Comparison of ENCODE assay signal across 24 cellular contexts in the genomic region with DNA sequence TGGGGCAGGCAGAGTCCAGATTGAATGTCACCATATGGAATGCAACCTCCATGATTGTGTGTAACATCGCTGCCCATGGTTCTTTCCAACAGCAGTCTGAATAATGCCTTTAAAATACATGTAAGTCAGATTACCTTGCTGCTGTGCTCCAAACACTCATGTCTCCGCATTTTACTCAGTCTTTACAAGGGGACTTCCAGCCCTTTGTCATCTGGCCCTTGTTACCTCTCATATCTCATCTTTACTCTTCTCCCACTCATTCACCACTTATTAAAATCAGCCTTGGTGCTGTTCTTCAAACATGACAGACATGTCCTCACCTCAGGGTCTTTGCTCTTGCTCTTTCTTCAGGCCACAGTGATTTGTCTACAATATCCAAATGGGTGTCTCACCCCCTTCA.
DNase-seq lines count a peak whose midpoint lies in the region; ATAC-seq and TF ChIP-seq lines count a peak whose summit lies in the region.
"Had no signal": no experiment of that assay in that cellular context is flagged by ENCODE, and none has a peak within 500 bp of the region (broad histone marks: within the 10 kb centered on the region; RNA-seq: fewer than 3 reads in every experiment).

No MANE protein-coding gene starts in this region.

- ATAC-seq in GM19023 (IDR thresholded peaks at IDR 0.05; ENCODE audit: unreplicated experiment) (peak; percentile 54), HG02852 (IDR thresholded peaks at IDR 0.05; ENCODE audit: unreplicated experiment) (peak; percentile 68), HG03520 (IDR thresholded peaks at IDR 0.05; ENCODE audit: unreplicated experiment) (peak; percentile 45), GM19397 (IDR thresholded peaks at IDR 0.05; ENCODE audit: unreplicated experiment) (no peak)
- ATAC-seq: A549, HepG2, PC-3, T-helper 17 cell had no signal

- in situ Hi-C loops in GM13977 (cut with MboI; ENCODE audit: low pct_unique_long_range_greater_than_20kb, low sequenced_read_pairs, unreplicated experiment) = no loop called here

- TF ChIP-seq CTCF in GM13977 (IDR thresholded peaks at IDR 0.05; ENCODE audit: extremely low read depth, insufficient read depth, missing control alignments) = no peak

- DNase-seq in GM13977 (ENCODE audit: low spot score) = peak; percentile 8
- no peak for DNase-seq in NCI-H226
- DNase-seq in AG20443 (ENCODE audit: low spot score) = no peak
- DNase-seq in activated gamma-delta T cell treated with Interleukin-2 at 50 U/mL for 16 hours = no peak
- DNase-seq: C1 segment of cervical spinal cord; Caco-2; CD4-positive, alpha-beta memory T cell; Karpas-422; NCI-H1092 treated with DMSO at 0.1 percent for 48 hours; NCI-H1436; NCI-H187 treated with DMSO at 0.1 percent for 48 hours; NCI-H446; NCI-H524 treated with DMSO at 0.1 percent for 48 hours; NCI-H774; NK-92 treated with Interleukin-12 subunit alpha and Interleukin-12 subunit beta, amount 100 ng/mL, for 24 hours; PC-3; SK-N-SH; T-helper 17 cell had no signal
